1 cellular context compared by ENCODE assay signal in genomic region chr16:5097470-5098220, GRCh38.
TF ChIP-seq lines count a peak whose summit lies in the region.
"Not testable (repeated sequence)": the region's sequence is repeated elsewhere in the genome, so short reads cannot be mapped to it uniquely, and the experiment has no call there.

A gene with protein sequence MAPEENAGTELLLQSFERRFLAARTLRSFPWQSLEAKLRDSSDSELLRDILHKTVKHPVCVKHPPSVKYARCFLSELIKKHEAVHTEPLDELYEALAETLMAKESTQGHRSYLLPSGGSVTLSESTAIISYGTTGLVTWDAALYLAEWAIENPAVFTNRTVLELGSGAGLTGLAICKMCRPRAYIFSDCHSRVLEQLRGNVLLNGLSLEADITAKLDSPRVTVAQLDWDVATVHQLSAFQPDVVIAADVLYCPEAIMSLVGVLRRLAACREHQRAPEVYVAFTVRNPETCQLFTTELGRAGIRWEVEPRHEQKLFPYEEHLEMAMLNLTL (minus strand): TSS chr16:5097795. CDS start chr16:5097739, 56 bp downstream.

TF ChIP-seq in HepG2, 621 proteins besides CTCF, POLR2A, EP300 and RAD21 (continued from another document):
- TF ChIP-seq NR1H2 (CRISPR knock-in tag; IDR thresholded peaks at IDR 0.05; ENCODE audit: borderline replicate concordance, low read depth) (peak; percentile 89), CBX2 (CRISPR knock-in tag; IDR thresholded peaks at IDR 0.05; ENCODE audit: low read depth) (peak; percentile 92), ZNF264 (CRISPR knock-in tag; IDR thresholded peaks at IDR 0.05) (peak; percentile 70), ZNF776 (CRISPR knock-in tag; IDR thresholded peaks at IDR 0.05) (peak; percentile 87; the same call in 1 of the 2 replicates), KLF11 (CRISPR knock-in tag; IDR thresholded peaks at IDR 0.05) (0 out of 2 replicates have a peak, but pooled peaks have one; percentile 5), E2F2 (CRISPR knock-in tag; IDR thresholded peaks at IDR 0.05; ENCODE audit: borderline replicate concordance) (0 out of 2 replicates have a peak, but pooled peaks have one; percentile 72), ZNF850 (CRISPR knock-in tag; conservative IDR thresholded peaks at IDR 0.05) (peak; percentile 83; the same call in 1 of the 2 replicates), ZNF430 (CRISPR knock-in tag; IDR thresholded peaks at IDR 0.05) (peak; percentile 95), CHCHD3 (CRISPR knock-in tag; IDR thresholded peaks at IDR 0.05) (peak; percentile 93; the same call in 1 of the 2 replicates), ETV5 (CRISPR knock-in tag; IDR thresholded peaks at IDR 0.05; ENCODE audit: borderline replicate concordance) (peak; percentile 60; the same call in 1 of the 2 replicates), ATF7 (CRISPR knock-in tag; IDR thresholded peaks at IDR 0.05) (peak; percentile 83)
- TF ChIP-seq, protein P1, sequence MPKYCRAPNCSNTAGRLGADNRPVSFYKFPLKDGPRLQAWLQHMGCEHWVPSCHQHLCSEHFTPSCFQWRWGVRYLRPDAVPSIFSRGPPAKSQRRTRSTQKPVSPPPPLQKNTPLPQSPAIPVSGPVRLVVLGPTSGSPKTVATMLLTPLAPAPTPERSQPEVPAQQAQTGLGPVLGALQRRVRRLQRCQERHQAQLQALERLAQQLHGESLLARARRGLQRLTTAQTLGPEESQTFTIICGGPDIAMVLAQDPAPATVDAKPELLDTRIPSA (CRISPR knock-in tag; IDR thresholded peaks at IDR 0.05; ENCODE audit: borderline replicate concordance), result peak; percentile 79; the same call in 1 of the 2 replicates
- TF ChIP-seq, protein P2, sequence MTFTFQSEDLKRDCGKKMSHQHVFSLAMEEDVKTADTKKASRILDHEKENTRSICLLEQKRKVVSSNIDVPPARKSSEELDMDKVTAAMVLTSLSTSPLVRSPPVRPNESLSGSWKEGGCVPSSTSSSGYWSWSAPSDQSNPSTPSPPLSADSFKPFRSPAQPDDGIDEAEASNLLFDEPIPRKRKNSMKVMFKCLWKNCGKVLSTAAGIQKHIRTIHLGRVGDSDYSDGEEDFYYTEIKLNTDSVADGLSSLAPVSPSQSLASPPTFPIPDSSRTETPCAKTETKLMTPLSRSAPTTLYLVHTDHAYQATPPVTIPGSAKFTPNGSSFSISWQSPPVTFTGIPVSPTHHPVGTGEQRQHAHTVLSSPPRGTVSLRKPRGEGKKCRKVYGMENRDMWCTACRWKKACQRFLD (CRISPR knock-in tag; IDR thresholded peaks at IDR 0.05; ENCODE audit: borderline replicate concordance), result peak; percentile 86; the same call in 1 of the 2 replicates
- not testable (repeated sequence) for TF ChIP-seq CBX2 (IDR thresholded peaks at IDR 0.05; ENCODE audit: low read depth, low read length); ATF7 (IDR thresholded peaks at IDR 0.05)
- TF ChIP-seq, protein P3, sequence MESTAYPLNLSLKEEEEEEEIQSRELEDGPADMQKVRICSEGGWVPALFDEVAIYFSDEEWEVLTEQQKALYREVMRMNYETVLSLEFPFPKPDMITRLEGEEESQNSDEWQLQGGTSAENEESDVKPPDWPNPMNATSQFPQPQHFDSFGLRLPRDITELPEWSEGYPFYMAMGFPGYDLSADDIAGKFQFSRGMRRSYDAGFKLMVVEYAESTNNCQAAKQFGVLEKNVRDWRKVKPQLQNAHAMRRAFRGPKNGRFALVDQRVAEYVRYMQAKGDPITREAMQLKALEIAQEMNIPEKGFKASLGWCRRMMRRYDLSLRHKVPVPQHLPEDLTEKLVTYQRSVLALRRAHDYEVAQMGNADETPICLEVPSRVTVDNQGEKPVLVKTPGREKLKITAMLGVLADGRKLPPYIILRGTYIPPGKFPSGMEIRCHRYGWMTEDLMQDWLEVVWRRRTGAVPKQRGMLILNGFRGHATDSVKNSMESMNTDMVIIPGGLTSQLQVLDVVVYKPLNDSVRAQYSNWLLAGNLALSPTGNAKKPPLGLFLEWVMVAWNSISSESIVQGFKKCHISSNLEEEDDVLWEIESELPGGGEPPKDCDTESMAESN (CRISPR knock-in tag; conservative IDR thresholded peaks at IDR 0.05), result peak; percentile 97
